ENCODE assay signal across 24 cellular contexts in the genomic region with DNA sequence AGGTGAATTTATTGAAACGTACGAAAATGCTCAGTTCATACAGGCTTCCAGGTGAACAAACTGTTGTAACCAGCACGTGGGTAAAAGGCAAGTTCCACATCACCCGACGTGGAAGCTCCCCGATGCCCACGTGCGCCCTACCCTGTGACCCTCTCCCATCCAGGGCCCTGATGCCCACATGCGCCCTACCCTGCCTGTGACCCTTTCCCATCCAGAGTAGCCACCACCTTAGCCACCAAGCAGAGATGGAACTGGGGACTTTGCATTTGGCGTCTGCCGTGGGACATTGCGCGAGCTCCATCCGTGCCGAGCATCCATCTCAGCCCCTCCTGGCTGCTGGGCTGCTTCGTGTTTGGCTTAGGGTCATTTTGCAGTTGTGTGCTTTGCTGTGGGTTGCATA. TPM values are rescaled to one million over a fixed set of nuclear protein-coding genes. Genes with fewer than 3 reads are reported as not detected.
DNase-seq lines count a peak whose midpoint lies in the region; ATAC-seq, FAIRE-seq and TF ChIP-seq lines count a peak whose summit lies in the region.
"Had no signal": no experiment of that assay in that cellular context is flagged by ENCODE, and none has a peak within 500 bp of the region (broad histone marks: within the 10 kb centered on the region; RNA-seq: fewer than 3 reads in every experiment).

No MANE protein-coding gene starts in this region.

- TF ChIP-seq CTCF in right atrium auricular region (IDR thresholded peaks at IDR 0.05) (no peak), K562 (IDR thresholded peaks at IDR 0.05 in 2 of 3, conservative IDR thresholded peaks at IDR 0.05 in 1 of 3; ENCODE audit: insufficient read depth in 2 of 3, low read depth in 1 of 3, low read length in 3 of 3) (no peak), HepG2 (CRISPR knock-in tag; IDR thresholded peaks at IDR 0.05) (no peak), psoas muscle (IDR thresholded peaks at IDR 0.05) (no peak)

- peaks cover 8% of the 10 kb centered on the region for H3K9me1 ChIP-seq in K562 (ENCODE audit: control insufficient read depth, insufficient read depth, low read length)

- TF ChIP-seq EP300 in K562 (IDR thresholded peaks at IDR 0.05; ENCODE audit: low read length) (no peak), HepG2 (IDR thresholded peaks at IDR 0.05; ENCODE audit: low read depth in 2 of 2, low read length in 2 of 2) (no peak), HepG2 (CRISPR knock-in tag; IDR thresholded peaks at IDR 0.05; ENCODE audit: borderline replicate concordance) (no peak)

- H3K36me3 ChIP-seq in right atrium auricular region = peaks cover 39% of the 10 kb centered on the region
- peaks cover 50% of the 10 kb centered on the region; the same call in 2 of the 3 replicates for H3K36me3 ChIP-seq in K562 (ENCODE audit: control insufficient read depth, insufficient read depth, low read length)
- peaks cover 29 to 56% of the 10 kb centered on the region in 2 experiments for H3K36me3 ChIP-seq in HepG2 (replicated peaks in 1 of 2; ENCODE audit: control insufficient read depth in 1 of 2, insufficient read depth in 2 of 2, low read length in 2 of 2)
- H3K36me3 ChIP-seq in psoas muscle (ENCODE audit: insufficient read depth in 1 of 2, low read depth in 1 of 2) = peaks cover 5 to 60% of the 10 kb centered on the region in 2 donors

- TF ChIP-seq RAD21 in K562 (CRISPR knock-in tag; conservative IDR thresholded peaks at IDR 0.05 in 1 of 2, IDR thresholded peaks at IDR 0.05 in 1 of 2) = no peak
- no peak for TF ChIP-seq RAD21 in HepG2 (CRISPR knock-in tag; IDR thresholded peaks at IDR 0.05)

- DNase-seq in left cardiac atrium (peak; percentile 13), right atrium auricular region (ENCODE audit: low spot score) (no peak), K562 (ENCODE audit: extremely low read depth in 1 of 4, low spot score in 3 of 4) (no peak), HepG2 (ENCODE audit: low spot score) (no peak), psoas muscle (peak; percentile 9 to 11), activated gamma-delta T cell treated with Interleukin-2 at 50 U/mL for 16 hours (no peak), epidermal melanocyte (ENCODE audit: insufficient read length, low spot score) (no peak), NCI-H774 (lab: John Stamatoyannopoulos, UW) (no peak)
- DNase-seq: Calu3; CD8-positive, alpha-beta T cell; EL; KG1; NCI-H1105 treated with DMSO at 0.1 percent for 48 hours; NCI-H1694 treated with DMSO at 0.1 percent for 48 hours; NCI-H2107; NCI-H510A; PC-3; RPMI8226; SJCRH30 had no signal

- TF ChIP-seq POLR2A in K562 (conservative IDR thresholded peaks at IDR 0.05) = no peak
- no peak for TF ChIP-seq POLR2A in HepG2 (IDR thresholded peaks at IDR 0.05; ENCODE audit: insufficient read depth in 1 of 2, low read depth in 2 of 2, low read length in 2 of 2)

- 88% methylated on average over 10 of the region's 16 CpGs for WGBS in K562 (ENCODE audit: insufficient coverage, low coverage, missing lambda C conversion rate)
- 96% methylated on average over 16 of the region's 16 CpGs for WGBS in HepG2 (ENCODE audit: low lambda C conversion rate)
- 88 to 94% (median 92%) methylated on average over 16 of the region's 16 CpGs for WGBS in psoas muscle, 3 donors

- H3K27ac ChIP-seq in right atrium auricular region (no peak overlapping the region), K562 (ENCODE audit: extremely low read depth, low read depth, low read length) (no peak overlapping the region), HepG2 (ENCODE audit: extremely low read length, insufficient read depth, low read length) (no peak overlapping the region), psoas muscle (no peak overlapping the region)
- H3K27ac ChIP-seq: BLaER1, SJCRH30 had no signal

- H3K4me2 ChIP-seq in K562 (ENCODE audit: insufficient read depth, low read length) (no peak overlapping the region), HepG2 (ENCODE audit: low read depth, low read length) (no peak overlapping the region)
- H3K4me2 ChIP-seq: BLaER1 had no signal

- no peaks in the 10 kb centered on the region for H3K9me3 ChIP-seq in right atrium auricular region
- no peaks in the 10 kb centered on the region for H3K9me3 ChIP-seq in K562 (replicated peaks; ENCODE audit: control insufficient read depth, insufficient read depth, low read depth, low read length)
- H3K9me3 ChIP-seq in HepG2 (ENCODE audit: low read length) = no peaks in the 10 kb centered on the region
- no peaks in the 10 kb centered on the region for H3K9me3 ChIP-seq in psoas muscle
- H3K9me3 ChIP-seq: BLaER1, SJCRH30 had no signal

- in situ Hi-C loops in K562 (cut with MboI) = no loop called here
- in situ Hi-C loops in HepG2 (cut with HindIII; ENCODE audit: extremely low pct_ligation_motif_present, low pct_unique_long_range_greater_than_20kb) = no loop called here

- H2AFZ ChIP-seq in K562 (ENCODE audit: low read depth, low read length) (no peak overlapping the region), HepG2 (ENCODE audit: low read length) (no peak overlapping the region)

- H4K20me1 ChIP-seq in K562 (replicated peaks; ENCODE audit: control insufficient read depth, insufficient read depth, low read length) (peaks cover 11% of the 10 kb centered on the region; the same call in 1 of the 2 replicates), HepG2 (ENCODE audit: insufficient read depth, low read length) (peaks cover 28% of the 10 kb centered on the region; the same call in 1 of the 2 replicates)

- FAIRE-seq in K562 (lab: Jason Lieb, UNC) = no peak
- no peak for FAIRE-seq in HepG2 (lab: Jason Lieb, UNC)
- FAIRE-seq: A204.1, GM12892, GM18507, H1 had no signal

- BruUV-seq in K562 (replicated peaks; lab: Mats Ljungman, UMichigan) (no TSS peak), HepG2 (replicated peaks; lab: Mats Ljungman, UMichigan) (no TSS peak)

- intact Hi-C loops in left cardiac atrium (cut with DNase I) (no loop called here), K562 (cut with micrococcal nuclease) (no loop called here), HepG2 (cut with micrococcal nuclease; ENCODE audit: unreplicated experiment) (loop anchor here (10.0 kb wide), 1 partner anchor 371 kb away; no protein-coding TSS in a partner anchor), psoas muscle (cut with DNase I) (no loop called here)

- H3K9ac ChIP-seq in K562 (ENCODE audit: insufficient read depth in 1 of 2, low read depth in 2 of 2, low read length in 2 of 2) = no peak overlapping the region
- H3K9ac ChIP-seq in HepG2 (ENCODE audit: insufficient read depth, low read depth, low read length) = no peak overlapping the region
- H3K9ac ChIP-seq: BLaER1 had no signal

- H3K4me1 ChIP-seq in right atrium auricular region = peaks cover 0 to 48% of the 10 kb centered on the region in 2 donors
- H3K4me1 ChIP-seq in K562 (replicated peaks in 1 of 2; ENCODE audit: control insufficient read depth in 2 of 2, insufficient read depth in 2 of 2, low read length in 2 of 2) = peaks cover 2 to 31% of the 10 kb centered on the region in 2 experiments; a peak in 3 of 5 replicates
- peaks cover 56% of the 10 kb centered on the region for H3K4me1 ChIP-seq in HepG2 (ENCODE audit: insufficient read depth, low read length)
- H3K4me1 ChIP-seq in psoas muscle = peaks cover 6% of the 10 kb centered on the region

- ATAC-seq in left cardiac atrium = no peak
- ATAC-seq in K562 = no peak
- no peak for ATAC-seq in HepG2
- ATAC-seq in psoas muscle = no peak
- ATAC-seq: CD8-positive, alpha-beta T cell; PC-3 had no signal

- CTCF ChIA-PET in K562 (lab: Yijun Ruan, JAX; ENCODE audit: low intra/inter-chr PET ratio) (no interaction called here), HepG2 (lab: Yijun Ruan, JAX; ENCODE audit: low intra/inter-chr PET ratio, low total read pairs) (no interaction called here)

- H3K79me2 ChIP-seq in K562 (ENCODE audit: control insufficient read depth, insufficient read depth, low read length) (no peaks in the 10 kb centered on the region), HepG2 (ENCODE audit: insufficient read depth, low read length) (peaks cover 25% of the 10 kb centered on the region)

- H3K27me3 ChIP-seq in right atrium auricular region (no peaks in the 10 kb centered on the region), K562 (ENCODE audit: control insufficient read depth in 2 of 2, insufficient read depth in 2 of 2, low read length in 2 of 2) (no peaks in the 10 kb centered on the region), HepG2 (ENCODE audit: control insufficient read depth in 1 of 2, insufficient read depth in 2 of 2, low read length in 2 of 2) (no peaks in the 10 kb centered on the region), psoas muscle (ENCODE audit: insufficient read depth in 3 of 3, low read length in 2 of 3) (no peaks in the 10 kb centered on the region)
- H3K27me3 ChIP-seq: BLaER1, SJCRH30 had no signal

- H3K4me3 ChIP-seq in right atrium auricular region (no peak overlapping the region), K562 (no peak overlapping the region), HepG2 (replicated peaks in 1 of 3; ENCODE audit: insufficient read depth in 1 of 3, low read depth in 2 of 3, low read length in 3 of 3) (no peak overlapping the region), psoas muscle (no peak overlapping the region)
- H3K4me3 ChIP-seq: BLaER1, SJCRH30 had no signal

- POLR2A ChIA-PET in K562 (lab: Yijun Ruan, JAX) = interaction anchor here (0.9 to 1.3 kb wide), 2 partner anchors 8 to 10 kb away, joined by 3 to 7 read pairs; no protein-coding TSS in a partner anchor
- POLR2A ChIA-PET in HepG2 (lab: Yijun Ruan, JAX) = interaction anchor here (4.3 kb wide), 1 partner anchor 89 kb away, joined by 21 read pairs; the partner anchor contains the start of genes HDLBP and SEPTIN2

RNA-seq across cellular contexts. Expression of gene ANO7, which starts 37.5 kb away (rescaled TPM):
- 1 to 10 TPM; 1.2 to 1.8 TPM for total RNA-seq in left cardiac atrium
- 1 to 10 TPM; 1.1 to 1.3 TPM for total RNA-seq in right atrium auricular region
- 12.7 and 25.7 TPM in 2 replicates for total RNA-seq in K562 (2011; cell fraction: chromatin; rRNA removed; ENCODE audit: low replicate concordance)
- total RNA-seq in K562 (2011; cell fraction: nucleolus; rRNA removed) = 12.8 and 13.2 TPM in 2 replicates
- total RNA-seq in K562 (2011; cell fraction: nucleoplasm; rRNA removed) = 13.3 and 13.8 TPM in 2 replicates
- total RNA-seq in K562 (2014; rRNA removed) = 1.3 and 1.7 TPM in 2 replicates
- 0.67 and 0.91 TPM in 2 replicates for total RNA-seq in K562 (2014; rRNA removed; fragmentation: Illumina TruSeq; extraction: Trizol)
- total RNA-seq in K562 (2015; rRNA removed; fragmentation: Illumina TruSeq; extraction: Trizol) = 1.1 TPM in 2 replicates
- 4.1 and 5.1 TPM in 2 replicates for total RNA-seq in K562 (2021)
- polyA plus RNA-seq in K562 (2011; rRNA removed) = 0.59 and 0.81 TPM in 2 replicates
- 1.0 and 2.4 TPM in 2 replicates for polyA plus RNA-seq in K562 (2011; cell fraction: cytosol; rRNA removed)
- polyA plus RNA-seq in K562 (2011; cell fraction: nucleus; rRNA removed) = 2.5 and 4.8 TPM in 2 replicates
- 1.6 and 2.3 TPM in 2 replicates for polyA plus RNA-seq in K562 (2012)
- polyA plus RNA-seq in K562 (2014; fragmentation: Illumina TruSeq; extraction: Trizol) = 1.9 and 3.2 TPM in 2 replicates
- polyA plus RNA-seq in K562 (2014; fragmentation: Nextera tagmentation; extraction: Ambion mirVana) = under 1 TPM; 0.28 to 0.46 TPM
- polyA plus RNA-seq in K562 (2014; rRNA removed) = 1.9 and 2.9 TPM in 2 replicates
- polyA minus RNA-seq in K562 (2011; rRNA and poly(A)+ RNA removed) = 0.75 and 1.7 TPM in 2 replicates
- 3.9 and 4.2 TPM in 2 replicates for polyA minus RNA-seq in K562 (2011; cell fraction: cytosol; rRNA and poly(A)+ RNA removed)
- 2.3 and 3.2 TPM in 2 replicates for polyA minus RNA-seq in K562 (2011; cell fraction: nucleus; rRNA and poly(A)+ RNA removed)
- 3.7 and 4.9 TPM in 2 replicates for total RNA-seq in HepG2 (2016; rRNA removed; fragmentation: Illumina TruSeq; extraction: Trizol)
- total RNA-seq in HepG2 (2016; cell fraction: cytosol; rRNA removed; fragmentation: Illumina TruSeq; extraction: Trizol; ENCODE audit: low read depth) = 1.7 and 1.9 TPM in 2 replicates
- 2.9 and 5.5 TPM in 2 replicates for total RNA-seq in HepG2 (2016; cell fraction: insoluble cytoplasmic fraction; rRNA removed; fragmentation: Illumina TruSeq; extraction: Trizol)
- total RNA-seq in HepG2 (2016; cell fraction: membrane; rRNA removed; fragmentation: Illumina TruSeq; extraction: Trizol) = 3.2 and 4.1 TPM in 2 replicates
- 4.7 and 5.1 TPM in 2 replicates for total RNA-seq in HepG2 (2016; cell fraction: nucleus; rRNA removed; fragmentation: Illumina TruSeq; extraction: Trizol)
- polyA plus RNA-seq in HepG2 (2011; rRNA removed) = 4.1 and 4.9 TPM in 2 replicates
- 2.9 and 3.9 TPM in 2 replicates for polyA plus RNA-seq in HepG2 (2011; cell fraction: cytosol; rRNA removed)
- polyA plus RNA-seq in HepG2 (2011; cell fraction: nucleus; rRNA removed) = 29.8 and 33.6 TPM in 2 replicates
- 8.8 and 10.8 TPM in 2 replicates for polyA plus RNA-seq in HepG2 (2012)
- 3.3 and 3.8 TPM in 2 replicates for polyA plus RNA-seq in HepG2 (2016; cell fraction: cytosol; fragmentation: Illumina TruSeq; extraction: Trizol; ENCODE audit: low read depth)
- 7.5 and 11.5 TPM in 2 replicates for polyA plus RNA-seq in HepG2 (2016; cell fraction: insoluble cytoplasmic fraction; fragmentation: Illumina TruSeq; extraction: Trizol; ENCODE audit: low read depth)
- 7.5 and 8.6 TPM in 2 replicates for polyA plus RNA-seq in HepG2 (2016; cell fraction: membrane; fragmentation: Illumina TruSeq; extraction: Trizol; ENCODE audit: low read depth)
- 14.9 and 15.8 TPM in 2 replicates for polyA plus RNA-seq in HepG2 (2016; cell fraction: nucleus; fragmentation: Illumina TruSeq; extraction: Trizol; ENCODE audit: insufficient read depth, low read depth)
- 1.1 and 16.7 TPM in 2 replicates for polyA minus RNA-seq in HepG2 (2011; rRNA and poly(A)+ RNA removed; ENCODE audit: low replicate concordance)
- polyA minus RNA-seq in HepG2 (2011; cell fraction: cytosol; rRNA and poly(A)+ RNA removed) = 5.1 and 8.4 TPM in 2 replicates
- 13.8 and 18.4 TPM in 2 replicates for polyA minus RNA-seq in HepG2 (2011; cell fraction: nucleus; rRNA and poly(A)+ RNA removed)
- 1 to 10 TPM in 1 of 4 donors, under 1 TPM in 3; 0.36 to 1.8 (median 0.64) TPM for total RNA-seq in psoas muscle
- under 1 TPM; 0.22 to 0.55 (median 0.34) TPM for polyA plus RNA-seq in psoas muscle

Comparison
In these comparisons a context has a peak if more than half of its experiments do, and no peak if none do; other contexts are left out.
1. DNase-seq: peak in left cardiac atrium (single experiment) and psoas muscle (2 of 2); none in right atrium auricular region (single experiment), K562 (0 of 4), HepG2 (single experiment), activated gamma-delta T cell treated with Interleukin-2 at 50 U/mL for 16 hours (single experiment), epidermal melanocyte (single experiment) and NCI-H774 (single experiment).